In genomic region chr14:23301288-23301968, GRCh38 we compare ENCODE assay signal across 8 cellular contexts. TPM values are rescaled to one million over a fixed set of nuclear protein-coding genes. Genes with fewer than 3 reads are reported as not detected.
DNase-seq lines count a peak whose midpoint lies in the region; ATAC-seq and TF ChIP-seq lines count a peak whose summit lies in the region.

No MANE protein-coding gene starts in this region.

- H3K4me1 Mint-ChIP-seq in HFFc6 (ENCODE audit: low read depth) = peaks cover 63% of the 10 kb centered on the region

- H3K4me3 ChIP-seq in osteoblast (ENCODE audit: insufficient read depth, low read length) (peak overlapping the region; percentile 80), thoracic aorta (peak overlapping the region; percentile 80)

- H3K27ac Mint-ChIP-seq in HFFc6 = peak overlapping the region; percentile 98

- DNase-seq in GM10248 (ENCODE audit: extremely low spot score) (peak; percentile 97), HFFc6 (peak; percentile 97), MV-4-11 (lab: John Stamatoyannopoulos, UW) (peak; percentile 96), SK-MEL-5 (ENCODE audit: low read depth, low spot score) (peak; percentile 96), glomerular visceral epithelial cell (ENCODE audit: extremely low spot score) (peak; percentile 99), osteoblast (ENCODE audit: insufficient read length, low spot score, missing footprints) (peak; percentile 100), thoracic aorta (ENCODE audit: low spot score) (peak; percentile 94)
- peak; percentile 98 for DNase-seq in activated naive CD4-positive, alpha-beta T cell treated with anti-CD3 and anti-CD28 coated beads, Interleukin-2, amount 50 U/mL, for 16 hours

- H4K20me1 ChIP-seq in osteoblast (ENCODE audit: insufficient read depth, low read length) = no peaks in the 10 kb centered on the region

- H3K9me3 Mint-ChIP-seq in HFFc6 = no peaks in the 10 kb centered on the region

- H3K27me3 ChIP-seq in osteoblast (ENCODE audit: insufficient read depth, low read length) (no peaks in the 10 kb centered on the region), thoracic aorta (replicated peaks; ENCODE audit: insufficient read depth) (no peaks in the 10 kb centered on the region)

- POLR2A ChIA-PET in GM10248 (lab: Yijun Ruan, JAX) = interaction anchor here (0.6 to 3.1 kb wide), 6 partner anchors 13 to 181 kb away, joined by 3 to 26 read pairs (median 4); partner anchors contain the start of genes HOMEZ and PABPN1

- H2AFZ ChIP-seq in osteoblast (ENCODE audit: low read length) = peak overlapping the region; percentile 96

- H3K36me3 ChIP-seq in osteoblast (ENCODE audit: insufficient read depth, low read length) = no peaks in the 10 kb centered on the region
- H3K36me3 ChIP-seq in thoracic aorta = no peaks in the 10 kb centered on the region

- H3K36me3 Mint-ChIP-seq in HFFc6 (ENCODE audit: low read depth) = no peaks in the 10 kb centered on the region

- H3K4me2 ChIP-seq in osteoblast (ENCODE audit: insufficient read depth, low read length) = peak overlapping the region; percentile 92

- in situ Hi-C loops in SK-MEL-5 (cut with HindIII; ENCODE audit: low pct_unique_long_range_greater_than_20kb, low sequenced_read_pairs) = no loop called here

- peaks cover 5% of the 10 kb centered on the region for H3K79me2 ChIP-seq in osteoblast (ENCODE audit: insufficient read depth, low read length)

- H3K27ac ChIP-seq in osteoblast (ENCODE audit: low read depth, low read length) = peak overlapping the region; percentile 83
- H3K27ac ChIP-seq in thoracic aorta = peak overlapping the region; percentile 97 to 98

- no peaks in the 10 kb centered on the region for H3K9me3 ChIP-seq in osteoblast (ENCODE audit: low read depth, low read length)
- no peaks in the 10 kb centered on the region for H3K9me3 ChIP-seq in thoracic aorta

- peaks cover 45% of the 10 kb centered on the region for H3K4me1 ChIP-seq in osteoblast (ENCODE audit: insufficient read depth, low read length)
- H3K4me1 ChIP-seq in thoracic aorta (ENCODE audit: control insufficient read depth in 1 of 2, low read depth in 2 of 2) = peaks cover 11 to 34% of the 10 kb centered on the region in 2 donors

- H3K27me3 Mint-ChIP-seq in HFFc6 (ENCODE audit: insufficient read depth) = no peaks in the 10 kb centered on the region; the same call in 1 of the 2 replicates

- TF ChIP-seq CTCF in GM10248 (IDR thresholded peaks at IDR 0.05; ENCODE audit: control extremely low read depth, extremely low read depth, low read depth, missing control alignments) (peak; percentile 85), HFFc6 (IDR thresholded peaks at IDR 0.05) (peak; percentile 84), osteoblast (IDR thresholded peaks at IDR 0.05; ENCODE audit: extremely low read depth, low read depth, low read length) (peak; percentile 59), thoracic aorta (IDR thresholded peaks at IDR 0.05) (peak; percentile 28)

- ATAC-seq in thoracic aorta (ENCODE audit: insufficient number of reproducible peaks, low FRiP score, low read depth) = peak; percentile 85

- CTCF ChIA-PET in GM10248 (lab: Yijun Ruan, JAX) = interaction anchor here (0.9 to 16.2 kb wide), 25 partner anchors 9 to 253 kb away, joined by 3 to 136 read pairs (median 7); partner anchors contain the start of genes CEBPE, HOMEZ and PABPN1

- H3K4me3 Mint-ChIP-seq in HFFc6 = peak overlapping the region; percentile 99

RNA-seq across cellular contexts. Expression of gene PPP1R3E, which starts 1.2 kb away (rescaled TPM):
- 1 to 10 TPM; 2.3 to 3.8 (median 2.6) TPM for total RNA-seq in HFFc6 (2021; fragmentation: NEBNext Ultra II Directional; extraction: Animal tissue kit (Norgen Biotek cat#: 25700))
- 3.6 and 3.9 TPM in 2 replicates for total RNA-seq in SK-MEL-5 (2014; rRNA removed; shearing (Covaris generic))
- polyA plus RNA-seq in SK-MEL-5 (2015; cell fraction: cytosol; rRNA removed) = 1.8 and 5.1 TPM in 2 replicates
- 40.4 and 64.7 TPM in 2 replicates for polyA plus RNA-seq in SK-MEL-5 (2015; cell fraction: nucleus; rRNA removed)
- total RNA-seq in osteoblast (7.6 and 9.1 TPM in 2 replicates), thoracic aorta (1 to 10 TPM; 8.7 TPM)

RNA-seq across cellular contexts. Expression of gene BCL2L2, which starts 5.2 kb away (rescaled TPM):
- 10 to 100 TPM; 28.7 to 32.4 (median 31.1) TPM for total RNA-seq in HFFc6 (2021; fragmentation: NEBNext Ultra II Directional; extraction: Animal tissue kit (Norgen Biotek cat#: 25700))
- total RNA-seq in SK-MEL-5 (2014; rRNA removed; shearing (Covaris generic)) = 19.1 and 20.9 TPM in 2 replicates
- polyA plus RNA-seq in SK-MEL-5 (2015; cell fraction: cytosol; rRNA removed) = 54.4 and 61.3 TPM in 2 replicates
- polyA plus RNA-seq in SK-MEL-5 (2015; cell fraction: nucleus; rRNA removed) = 63.6 and 82.9 TPM in 2 replicates
- total RNA-seq in osteoblast (19.5 and 21.2 TPM in 2 replicates), thoracic aorta (10 to 100 TPM; 50.6 to 74.4 TPM)

RNA-seq across cellular contexts. Expression of gene HOMEZ, which starts 15.5 kb away (rescaled TPM):
- 1 to 10 TPM; 7.3 to 9.2 (median 7.5) TPM for total RNA-seq in HFFc6 (2021; fragmentation: NEBNext Ultra II Directional; extraction: Animal tissue kit (Norgen Biotek cat#: 25700))
- 12.8 TPM in 2 replicates for total RNA-seq in SK-MEL-5 (2014; rRNA removed; shearing (Covaris generic))
- polyA plus RNA-seq in SK-MEL-5 (2015; cell fraction: cytosol; rRNA removed) = 8.8 and 9.3 TPM in 2 replicates
- 4.4 and 7.8 TPM in 2 replicates for polyA plus RNA-seq in SK-MEL-5 (2015; cell fraction: nucleus; rRNA removed)
- 5.4 and 8.0 TPM in 2 replicates for total RNA-seq in osteoblast
- 1 to 10 TPM; 4.6 to 6.2 TPM for total RNA-seq in thoracic aorta

RNA-seq across cellular contexts. Expression of gene PABPN1, which starts 19.8 kb away (rescaled TPM):
- total RNA-seq in HFFc6 (2021; fragmentation: NEBNext Ultra II Directional; extraction: Animal tissue kit (Norgen Biotek cat#: 25700)) = 100 to 1,000 TPM; 128 to 147 (median 137) TPM
- total RNA-seq in SK-MEL-5 (2014; rRNA removed; shearing (Covaris generic)) = 45.9 and 50.8 TPM in 2 replicates
- polyA plus RNA-seq in SK-MEL-5 (2015; cell fraction: cytosol; rRNA removed) = 68.4 and 71.6 TPM in 2 replicates
- polyA plus RNA-seq in SK-MEL-5 (2015; cell fraction: nucleus; rRNA removed) = 330 and 366 TPM in 2 replicates
- total RNA-seq in osteoblast (42.3 and 51.9 TPM in 2 replicates), thoracic aorta (10 to 100 TPM; 44.8 to 54.9 TPM)

RNA-seq across cellular contexts. Expression of gene SLC22A17, which starts 51.3 kb away (rescaled TPM):
- total RNA-seq in HFFc6 (2021; fragmentation: NEBNext Ultra II Directional; extraction: Animal tissue kit (Norgen Biotek cat#: 25700)) = 10 to 100 TPM; 11.7 to 15.6 (median 13.1) TPM
- total RNA-seq in SK-MEL-5 (2014; rRNA removed; shearing (Covaris generic)) = 9.5 and 10.7 TPM in 2 replicates
- polyA plus RNA-seq in SK-MEL-5 (2015; cell fraction: cytosol; rRNA removed) = 16.8 and 18.6 TPM in 2 replicates
- 23.5 and 27.4 TPM in 2 replicates for polyA plus RNA-seq in SK-MEL-5 (2015; cell fraction: nucleus; rRNA removed)
- 18.1 and 19.7 TPM in 2 replicates for total RNA-seq in osteoblast
- total RNA-seq in thoracic aorta = 10 to 100 TPM; 55.1 to 72.3 TPM

Comparison
In these comparisons a context has a peak if more than half of its experiments do, and no peak if none do; other contexts are left out.
1. Peak in every context shown above with its lines: DNase-seq, ATAC-seq, H3K4me3 ChIP-seq and H3K27ac ChIP-seq.
2. CTCF ChIP-seq: peak in every context shown above with its lines; median percentile 85 in GM10248; 84 in HFFc6; 59 in osteoblast; 28 in thoracic aorta.